18 cellular contexts compared by ENCODE assay signal in the genomic region with DNA sequence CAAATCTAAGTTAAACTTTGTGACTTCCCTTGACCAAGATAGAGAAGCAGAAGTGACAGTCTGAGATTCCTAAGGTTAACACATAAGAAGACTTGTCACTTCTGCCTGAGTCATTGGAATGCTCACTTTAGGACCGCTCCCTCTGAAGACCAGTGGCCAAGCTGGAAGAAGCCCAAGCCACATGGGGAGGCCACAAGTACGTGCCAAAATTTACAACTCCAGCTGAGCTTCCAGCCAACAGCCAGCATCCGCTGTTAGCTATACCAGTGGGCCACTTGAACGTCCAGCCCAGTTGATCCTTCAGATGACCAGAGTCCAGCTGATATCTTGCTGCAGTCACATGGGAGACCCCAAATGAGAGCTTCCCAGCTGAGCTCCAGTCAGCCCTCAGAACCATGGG. TPM values are rescaled to one million over a fixed set of nuclear protein-coding genes. Genes with fewer than 3 reads are reported as not detected.
DNase-seq lines count a peak whose midpoint lies in the region; ATAC-seq, FAIRE-seq and TF ChIP-seq lines count a peak whose summit lies in the region.
"Had no signal": no experiment of that assay in that cellular context is flagged by ENCODE, and none has a peak within 500 bp of the region (broad histone marks: within the 10 kb centered on the region; RNA-seq: fewer than 3 reads in every experiment).

No MANE protein-coding gene starts in this region.

- H3K4me3 ChIP-seq in right cardiac atrium (ENCODE audit: low read length), result no peak overlapping the region
- H3K4me3 ChIP-seq: smooth muscle cell, suprapubic skin had no signal

- no peaks in the 10 kb centered on the region for H3K9me3 Mint-ChIP-seq in HFFc6
- H3K9me3 Mint-ChIP-seq: activated T-cell treated with anti-CD3 and anti-CD28 coated beads, Interleukin-2, amount 50 U/mL, for 72 hours had no signal

- no peak overlapping the region for H3K4me3 Mint-ChIP-seq in HFFc6
- H3K4me3 Mint-ChIP-seq: activated T-cell treated with anti-CD3 and anti-CD28 coated beads, Interleukin-2, amount 50 U/mL, for 72 hours had no signal

- FAIRE-seq in urothelium cell line (lab: Jason Lieb, UNC), result peak; percentile 94

- H3K9me3 ChIP-seq in right cardiac atrium (ENCODE audit: control insufficient read depth, low read length), result no peaks in the 10 kb centered on the region
- H3K9me3 ChIP-seq: suprapubic skin had no signal

- H3K27me3 Mint-ChIP-seq in HFFc6 (ENCODE audit: insufficient read depth), result peaks cover 9% of the 10 kb centered on the region

- H3K27ac Mint-ChIP-seq in HFFc6, result no peak overlapping the region
- H3K27ac Mint-ChIP-seq: activated T-cell treated with anti-CD3 and anti-CD28 coated beads, Interleukin-2, amount 50 U/mL, for 72 hours had no signal

- no peak for TF ChIP-seq CTCF in HFFc6 (IDR thresholded peaks at IDR 0.05)

- peak; percentile 82 to 93 for ATAC-seq in right cardiac atrium
- no peak for ATAC-seq in HG02798 (IDR thresholded peaks at IDR 0.05; ENCODE audit: poor library complexity, unreplicated experiment)
- no peak for ATAC-seq in HG03025 (IDR thresholded peaks at IDR 0.05; ENCODE audit: low FRiP score, unreplicated experiment)
- ATAC-seq: activated T-cell treated with anti-CD3 and anti-CD28 coated beads, Interleukin-2, amount 50 U/mL, for 72 hours; Panc1 had no signal

- no peaks in the 10 kb centered on the region for H3K27me3 ChIP-seq in right cardiac atrium (ENCODE audit: control insufficient read depth, insufficient read depth)
- H3K27me3 ChIP-seq: suprapubic skin had no signal

- DNase-seq in HFFc6 (peak; percentile 45), astrocyte of the hippocampus (ENCODE audit: low read depth, low spot score) (peak; percentile 92), right cardiac atrium (peak; percentile 86 to 91 (median 87)), urothelium cell line (ENCODE audit: low spot score) (peak; percentile 84), ecto neural progenitor cell (ENCODE audit: low spot score) (no peak)
- DNase-seq: activated CD4-positive, alpha-beta T cell treated with anti-CD3 and anti-CD28 coated beads for 48 hours; activated T-cell treated with anti-CD3 and anti-CD28 coated beads, Interleukin-2, amount 50 U/mL, for 72 hours; amniotic stem cell; Calu3; MM.1S; NCI-H510A; T-helper 2 cell had no signal

- WGBS in right cardiac atrium, result 34% methylated on average over 4 of the region's 4 CpGs

- H3K36me3 Mint-ChIP-seq in HFFc6 (ENCODE audit: low read depth), result no peaks in the 10 kb centered on the region

- H3K27ac ChIP-seq in right cardiac atrium (ENCODE audit: low read length), result no peak overlapping the region
- H3K27ac ChIP-seq: suprapubic skin had no signal

- intact Hi-C loops in right cardiac atrium (cut with DNase I), result no loop called here

- H3K4me1 Mint-ChIP-seq in HFFc6 (ENCODE audit: low read depth), result peaks cover 25% of the 10 kb centered on the region

- no peaks in the 10 kb centered on the region for H3K4me1 ChIP-seq in right cardiac atrium (ENCODE audit: control insufficient read depth, insufficient read depth, low read length)

RNA-seq across cellular contexts. Expression of gene ANTXR1, which starts 18.1 kb away (rescaled TPM):
- total RNA-seq in HFFc6 (2021; fragmentation: NEBNext Ultra II Directional; extraction: Animal tissue kit (Norgen Biotek cat#: 25700)), result 100 to 1,000 TPM in 5 of 6 experiments, 10 to 100 TPM in 1; 98.0 to 137 (median 124) TPM
- 10 to 100 TPM; 35.4 to 49.4 (median 42.3) TPM for total RNA-seq in right cardiac atrium
- polyA plus RNA-seq in right cardiac atrium, result 13.8 TPM
- total RNA-seq: activated T-cell treated with anti-CD3 and anti-CD28 coated beads, Interleukin-2, amount 50 U/mL, for 72 hours had no signal

RNA-seq across cellular contexts. Expression of gene GKN1, which starts 20.4 kb away (rescaled TPM):
- total RNA-seq in HFFc6 (2021; fragmentation: NEBNext Ultra II Directional; extraction: Animal tissue kit (Norgen Biotek cat#: 25700)), result not detected
- not detected for total RNA-seq in right cardiac atrium
- polyA plus RNA-seq in right cardiac atrium, result not detected
- total RNA-seq: activated T-cell treated with anti-CD3 and anti-CD28 coated beads, Interleukin-2, amount 50 U/mL, for 72 hours; Calu3; smooth muscle cell; suprapubic skin had no signal
- polyA plus RNA-seq: neural cell, smooth muscle cell had no signal

RNA-seq across cellular contexts. Expression of gene GKN2, which starts 42.2 kb away (rescaled TPM):
- not detected for total RNA-seq in HFFc6 (2021; fragmentation: NEBNext Ultra II Directional; extraction: Animal tissue kit (Norgen Biotek cat#: 25700))
- total RNA-seq in right cardiac atrium, result not detected
- polyA plus RNA-seq in right cardiac atrium, result not detected
- total RNA-seq: activated T-cell treated with anti-CD3 and anti-CD28 coated beads, Interleukin-2, amount 50 U/mL, for 72 hours; Calu3; smooth muscle cell; suprapubic skin had no signal
- polyA plus RNA-seq: neural cell, smooth muscle cell had no signal

Comparison
In these comparisons a context has a peak if more than half of its experiments do, and no peak if none do; other contexts are left out.
1. ATAC-seq: peak in right cardiac atrium (2 of 2); none in HG02798 (single experiment) and HG03025 (single experiment).